In genomic region chr11:66855574-66856495, GRCh38 we compare ENCODE assay signal across 8 cellular contexts. TPM values are rescaled to one million over a fixed set of nuclear protein-coding genes. Genes with fewer than 3 reads are reported as not detected.
A peak's percentile ranks its signal among the peaks of the same experiment; 100 is the strongest.
DNase-seq lines count a peak whose midpoint lies in the region; ATAC-seq and TF ChIP-seq lines count a peak whose summit lies in the region.

No MANE protein-coding gene starts in this region.

- H3K4me1 ChIP-seq in breast epithelium (peaks cover 0 to 11% of the 10 kb centered on the region in 2 donors), skeletal muscle satellite cell (ENCODE audit: control insufficient read depth, insufficient read depth, low read length) (peaks cover 22% of the 10 kb centered on the region)

- H3K36me3 Mint-ChIP-seq in T-helper 2 cell treated with Interferon-gamma antibody and Interleukin-4, amounts not matched to agents 5 μg/mL and 100 μg/mL, for 36 hours (ENCODE audit: low read depth): no peaks in the 10 kb centered on the region

- DNase-seq in NCI-H1417 (lab: John Stamatoyannopoulos, UW): peak; percentile 92 to 97 (median 96)
- DNase-seq in NCI-H1417 treated with DMSO at 0.1 percent for 48 hours (lab: John Stamatoyannopoulos, UW): no peak
- peak; percentile 37 for DNase-seq in NCI-H187 treated with DMSO at 0.1 percent for 48 hours (lab: John Stamatoyannopoulos, UW)
- DNase-seq in T-helper 2 cell treated with Interferon-gamma antibody and Interleukin-4, amounts not matched to agents 5 μg/mL and 100 μg/mL, for 36 hours (ENCODE audit: low spot score): peak; percentile 92
- DNase-seq in breast epithelium (ENCODE audit: low spot score in 2 of 2): peak; percentile 72 to 79
- DNase-seq in iPS-NIHi11 (ENCODE audit: low spot score): peak; percentile 99

- no peaks in the 10 kb centered on the region for H3K9me3 Mint-ChIP-seq in T-helper 2 cell treated with Interferon-gamma antibody and Interleukin-4, amounts not matched to agents 5 μg/mL and 100 μg/mL, for 36 hours

- H3K27me3 Mint-ChIP-seq in T-helper 2 cell treated with Interferon-gamma antibody and Interleukin-4, amounts not matched to agents 5 μg/mL and 100 μg/mL, for 36 hours (ENCODE audit: low read depth): no peaks in the 10 kb centered on the region

- peak; percentile 68 for ATAC-seq in HG02852 (IDR thresholded peaks at IDR 0.05; ENCODE audit: unreplicated experiment)

- intact Hi-C loops in breast epithelium (cut with DNase I; ENCODE audit: low total_unique reads): no loop called here

- TF ChIP-seq POLR2A in breast epithelium (IDR thresholded peaks at IDR 0.05): no peak

- H3K9me3 ChIP-seq in breast epithelium: no peaks in the 10 kb centered on the region
- no peaks in the 10 kb centered on the region for H3K9me3 ChIP-seq in skeletal muscle satellite cell (replicated peaks; ENCODE audit: low read length)

- H3K4me2 ChIP-seq in skeletal muscle satellite cell (ENCODE audit: low read length): peak overlapping the region; percentile 91

- no peak for TF ChIP-seq CTCF in breast epithelium (IDR thresholded peaks at IDR 0.05)

- peaks cover 12% of the 10 kb centered on the region for H3K4me1 Mint-ChIP-seq in T-helper 2 cell treated with Interferon-gamma antibody and Interleukin-4, amounts not matched to agents 5 μg/mL and 100 μg/mL, for 36 hours (ENCODE audit: low read depth)

- peak overlapping the region; percentile 93 for H3K27ac Mint-ChIP-seq in T-helper 2 cell treated with Interferon-gamma antibody and Interleukin-4, amounts not matched to agents 5 μg/mL and 100 μg/mL, for 36 hours

- peak overlapping the region; percentile 92 for H3K4me3 Mint-ChIP-seq in T-helper 2 cell treated with Interferon-gamma antibody and Interleukin-4, amounts not matched to agents 5 μg/mL and 100 μg/mL, for 36 hours

- H3K4me3 ChIP-seq in breast epithelium (peak overlapping the region; percentile 60 to 79 (median 62)), skeletal muscle satellite cell (ENCODE audit: low read length) (peak overlapping the region; percentile 85)

- no peaks in the 10 kb centered on the region for H3K27me3 ChIP-seq in breast epithelium
- no peaks in the 10 kb centered on the region for H3K27me3 ChIP-seq in skeletal muscle satellite cell (ENCODE audit: control insufficient read depth, insufficient read depth, low read length)

- peak overlapping the region; percentile 84 for H3K9ac ChIP-seq in skeletal muscle satellite cell (ENCODE audit: low read depth, low read length)

- peak overlapping the region; percentile 82 to 89 for H3K27ac ChIP-seq in breast epithelium

- H3K36me3 ChIP-seq in breast epithelium: no peaks in the 10 kb centered on the region
- H3K36me3 ChIP-seq in skeletal muscle satellite cell (ENCODE audit: insufficient read depth, low read length): peaks cover 3% of the 10 kb centered on the region

RNA-seq across cellular contexts. Expression of gene LRFN4, which starts 1.0 kb away (rescaled TPM):
- total RNA-seq in breast epithelium: 10 to 100 TPM in 2 of 3 donors, 1 to 10 TPM in 1; 5.2 to 14.4 (median 11.7) TPM
- 22.8 and 36.7 TPM in 2 replicates for total RNA-seq in skeletal muscle satellite cell (2012; rRNA removed)

RNA-seq across cellular contexts. Expression of gene RCE1, which starts 12.6 kb away (rescaled TPM):
- total RNA-seq in breast epithelium: 10 to 100 TPM; 10.7 to 23.9 (median 21.5) TPM
- 12.7 and 18.1 TPM in 2 replicates for total RNA-seq in skeletal muscle satellite cell (2012; rRNA removed)
